9 cellular contexts compared by ENCODE assay signal in the genomic region with DNA sequence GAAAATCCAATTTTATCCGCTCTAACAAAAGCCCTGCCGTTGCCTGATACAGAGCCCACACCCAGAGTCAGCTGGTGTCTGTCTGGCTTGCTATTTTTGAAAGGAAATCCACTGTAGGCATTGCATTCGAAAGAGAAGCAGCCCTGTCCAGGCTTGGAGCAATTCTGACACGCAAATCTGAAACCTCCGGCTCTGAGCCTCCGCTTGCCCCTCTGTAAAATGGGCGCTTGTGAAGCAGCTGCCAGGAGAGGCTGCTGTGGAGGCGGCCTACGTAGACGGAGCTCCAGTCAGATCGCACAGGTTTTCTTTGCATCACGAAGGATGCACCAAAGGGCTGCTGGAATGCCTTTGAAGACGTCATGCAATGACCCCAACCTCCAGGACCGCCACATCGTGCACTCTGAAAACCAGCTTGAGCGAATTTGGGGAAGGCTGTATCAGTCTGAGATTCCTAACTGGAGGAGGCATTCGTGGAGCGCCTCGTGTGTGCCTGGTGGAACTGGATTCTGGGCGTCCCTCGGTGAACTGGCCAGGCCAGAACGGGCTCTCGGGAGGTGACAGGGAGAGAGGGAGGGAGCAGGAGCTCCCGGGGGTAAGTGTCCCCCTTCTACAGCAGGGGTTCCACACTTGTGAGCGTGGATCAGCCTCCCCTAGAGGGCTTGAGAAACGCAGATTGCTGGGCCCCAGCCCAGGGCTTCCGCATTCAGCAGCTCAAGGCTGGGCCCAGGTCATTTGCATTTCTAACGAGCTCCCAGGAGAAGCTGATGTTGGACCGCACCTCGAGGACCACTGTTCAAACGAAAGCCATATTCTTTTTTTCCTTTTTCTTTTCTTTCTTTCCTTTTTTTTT.
DNase-seq lines count a peak whose midpoint lies in the region; ATAC-seq, FAIRE-seq and TF ChIP-seq lines count a peak whose summit lies in the region.
"Had no signal": no experiment of that assay in that cellular context is flagged by ENCODE, and none has a peak within 500 bp of the region (broad histone marks: within the 10 kb centered on the region; RNA-seq: fewer than 3 reads in every experiment).

No MANE protein-coding gene starts in this region.

- H3K4me2 ChIP-seq in PC-9 = peak overlapping the region; percentile 68

- ATAC-seq in GM21526 (IDR thresholded peaks at IDR 0.05; ENCODE audit: low FRiP score, unreplicated experiment) (peak; percentile 30), HG03108 (IDR thresholded peaks at IDR 0.05; ENCODE audit: unreplicated experiment) (no peak)

- no peak for TF ChIP-seq CTCF in PC-9 (conservative IDR thresholded peaks at IDR 0.05)

- H3K36me3 ChIP-seq in CD4-positive, alpha-beta memory T cell (ENCODE audit: insufficient read depth, low read length) = no peaks in the 10 kb centered on the region
- no peaks in the 10 kb centered on the region for H3K36me3 ChIP-seq in PC-9 (ENCODE audit: low read depth)
- no peaks in the 10 kb centered on the region for H3K36me3 ChIP-seq in urinary bladder (ENCODE audit: insufficient read depth)

- peaks cover 0 to 17% of the 10 kb centered on the region in 2 donors for H3K36me3 Mint-ChIP-seq in CD4-positive, alpha-beta memory T cell
- peaks cover 21% of the 10 kb centered on the region for H3K36me3 Mint-ChIP-seq in dendritic cell treated with granulocyte-macrophage colony-stimulating factor and Interleukin-4, amounts not matched to agents 40 ng/mL and 50 ng/mL, for 4 days (ENCODE audit: low read depth)

- no peaks in the 10 kb centered on the region for H4K20me1 ChIP-seq in PC-9 (ENCODE audit: insufficient read depth)

- H3K9me2 ChIP-seq in PC-9 (ENCODE audit: insufficient read depth) = no peaks in the 10 kb centered on the region

- no TSS peak for BruUV-seq in PC-9 (replicated peaks; lab: Mats Ljungman, UMichigan)

- peak overlapping the region; percentile 71 for H3K27ac ChIP-seq in CD4-positive, alpha-beta memory T cell (ENCODE audit: low read depth, low read length)
- no peak overlapping the region for H3K27ac ChIP-seq in PC-9
- no peak overlapping the region for H3K27ac ChIP-seq in urinary bladder (ENCODE audit: low read depth)

- H3K4me3 Mint-ChIP-seq in CD4-positive, alpha-beta memory T cell = peak overlapping the region; percentile 76 to 97 (median 92)
- H3K4me3 Mint-ChIP-seq in dendritic cell treated with granulocyte-macrophage colony-stimulating factor and Interleukin-4, amounts not matched to agents 40 ng/mL and 50 ng/mL, for 4 days = peak overlapping the region; percentile 82

- FAIRE-seq in urothelium cell line (lab: Jason Lieb, UNC) = no peak
- FAIRE-seq: islet of Langerhans had no signal

- POLR2A ChIA-PET in CD4-positive, alpha-beta memory T cell (lab: Charles Lee; ENCODE audit: partially characterized antibody) = interaction anchor here (1.1 to 3.4 kb wide), 6 partner anchors 12 to 367 kb away, joined by 3 to 18 read pairs (median 6); partner anchors contain the start of genes ERCC4 and PARN
- POLR2A ChIA-PET in PC-9 (lab: Charles Lee; ENCODE audit: unreplicated experiment) = no interaction called here

- H3F3A ChIP-seq in PC-9 (ENCODE audit: insufficient read depth, low read depth) = peaks cover 34% of the 10 kb centered on the region

- peak overlapping the region; percentile 64 to 71 for H3K4me3 ChIP-seq in CD4-positive, alpha-beta memory T cell (ENCODE audit: low read length in 2 of 2)
- H3K4me3 ChIP-seq in PC-9 (peak overlapping the region; percentile 75; the same call in 1 of the 2 replicates), urinary bladder (ENCODE audit: low read depth, low read length) (peak overlapping the region; percentile 53)

- no peaks in the 10 kb centered on the region for H3K27me3 ChIP-seq in CD4-positive, alpha-beta memory T cell (ENCODE audit: insufficient read depth, low read length)
- no peaks in the 10 kb centered on the region for H3K27me3 ChIP-seq in PC-9 (ENCODE audit: insufficient read depth, low read depth)

- no peaks in the 10 kb centered on the region for H3K9me3 ChIP-seq in CD4-positive, alpha-beta memory T cell (ENCODE audit: control insufficient read depth in 1 of 2, low read length in 2 of 2)
- peaks cover 17% of the 10 kb centered on the region; the same call in 1 of the 2 replicates for H3K9me3 ChIP-seq in PC-9 (ENCODE audit: insufficient read depth, low read depth)

- H2AFZ ChIP-seq in PC-9 = no peak overlapping the region

- peaks cover 18% of the 10 kb centered on the region for H3K4me1 ChIP-seq in CD4-positive, alpha-beta memory T cell (ENCODE audit: insufficient read depth, low read length)
- peaks cover 18% of the 10 kb centered on the region for H3K4me1 ChIP-seq in PC-9 (replicated peaks; ENCODE audit: insufficient read depth)
- no peaks in the 10 kb centered on the region for H3K4me1 ChIP-seq in urinary bladder (ENCODE audit: insufficient read depth)

- CTCF ChIA-PET in CD4-positive, alpha-beta memory T cell (lab: Charles Lee; ENCODE audit: partially characterized antibody) = interaction anchor here (0.7 to 2.5 kb wide), 7 partner anchors 15 to 364 kb away, joined by 3 to 13 read pairs (median 3); no protein-coding TSS in a partner anchor
- CTCF ChIA-PET in PC-9 (lab: Charles Lee) = interaction anchor here (0.6 to 1.1 kb wide), 3 partner anchors 51 to 363 kb away, joined by 3 to 8 read pairs (median 6); no protein-coding TSS in a partner anchor

- H3K79me2 ChIP-seq in PC-9 (ENCODE audit: low read depth) = no peaks in the 10 kb centered on the region

- peak overlapping the region; percentile 82 to 98 (median 90) for H3K27ac Mint-ChIP-seq in CD4-positive, alpha-beta memory T cell
- H3K27ac Mint-ChIP-seq in dendritic cell treated with granulocyte-macrophage colony-stimulating factor and Interleukin-4, amounts not matched to agents 40 ng/mL and 50 ng/mL, for 4 days = peak overlapping the region; percentile 91

- intact Hi-C loops in CD4-positive, alpha-beta memory T cell (cut with micrococcal nuclease) = loop anchor here (5.0 kb wide), 1 partner anchor 214 kb away; the partner anchor contains the start of gene MRTFB
- intact Hi-C loops in PC-9 (cut with micrococcal nuclease; ENCODE audit: unreplicated experiment) = no loop called here
- intact Hi-C loops in dendritic cell treated with granulocyte-macrophage colony-stimulating factor and Interleukin-4, amounts not matched to agents 40 ng/mL and 50 ng/mL, for 4 days (cut with micrococcal nuclease) = loop anchor here (5.0 kb wide), 1 partner anchor 364 kb away; the partner anchor contains the start of gene ERCC4

- WGBS in urinary bladder = 28% methylated on average over 31 of the region's 31 CpGs

- DNase-seq in CD4-positive, alpha-beta memory T cell = peak; percentile 49 to 71 (median 56)
- DNase-seq in PC-9 (no peak), middle frontal gyrus (ENCODE audit: extremely low spot score, low spot score) (peak; percentile 23), urothelium cell line (ENCODE audit: low spot score) (no peak)

- peaks cover 2% of the 10 kb centered on the region in 2 donors for H3K27me3 Mint-ChIP-seq in CD4-positive, alpha-beta memory T cell
- H3K27me3 Mint-ChIP-seq in dendritic cell treated with granulocyte-macrophage colony-stimulating factor and Interleukin-4, amounts not matched to agents 40 ng/mL and 50 ng/mL, for 4 days = peaks cover 2% of the 10 kb centered on the region

- peaks cover 0 to 34% (median 17%) of the 10 kb centered on the region in 8 donors for H3K9me3 Mint-ChIP-seq in CD4-positive, alpha-beta memory T cell
- H3K9me3 Mint-ChIP-seq in dendritic cell treated with granulocyte-macrophage colony-stimulating factor and Interleukin-4, amounts not matched to agents 40 ng/mL and 50 ng/mL, for 4 days = peaks cover 14% of the 10 kb centered on the region

- H3K4me1 Mint-ChIP-seq in CD4-positive, alpha-beta memory T cell = peaks cover 8 to 33% (median 16%) of the 10 kb centered on the region in 4 donors
- peaks cover 68% of the 10 kb centered on the region for H3K4me1 Mint-ChIP-seq in dendritic cell treated with granulocyte-macrophage colony-stimulating factor and Interleukin-4, amounts not matched to agents 40 ng/mL and 50 ng/mL, for 4 days (ENCODE audit: low read depth)

Comparison
In these comparisons a context has a peak if more than half of its experiments do, and no peak if none do; other contexts are left out.
1. DNase-seq: peak in CD4-positive, alpha-beta memory T cell (5 of 5) and middle frontal gyrus (single experiment); none in PC-9 (0 of 2) and urothelium cell line (single experiment).
2. Peak in every context shown above with its lines, with median percentiles within 50 percentile points of each other: H3K4me3 ChIP-seq.